Comparison of ENCODE assay signal across 1 cellular context in the genomic region with DNA sequence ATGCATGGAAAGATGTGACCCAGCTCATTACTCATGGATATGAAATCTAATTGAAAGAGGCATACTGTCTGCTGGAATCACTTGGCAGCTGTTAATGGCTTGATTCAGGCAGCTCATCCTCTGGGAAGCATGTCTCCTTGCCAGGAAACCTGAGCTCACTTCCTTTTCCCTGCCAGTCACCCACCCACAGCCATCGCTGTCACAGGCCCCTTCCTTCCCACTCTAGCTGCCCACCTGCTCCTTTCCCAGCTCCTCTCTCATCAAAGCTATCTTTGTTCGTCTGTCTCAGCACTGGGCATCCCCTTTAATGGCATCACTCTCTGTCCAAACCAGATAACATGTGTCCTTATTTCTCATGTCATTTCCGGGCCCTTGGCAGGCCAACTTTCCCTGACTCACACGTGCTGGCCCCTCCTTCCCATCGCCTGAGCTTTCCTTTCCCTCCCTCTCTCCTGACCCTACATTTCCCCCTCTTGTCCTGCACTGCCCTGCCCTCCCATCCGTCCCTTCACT.
TF ChIP-seq lines count a peak whose summit lies in the region.

No MANE protein-coding gene starts in this region.

TF ChIP-seq in PFSK-1, 5 proteins besides CTCF, POLR2A, EP300 and RAD21 (continued from another document):
- TF ChIP-seq, protein P1, sequence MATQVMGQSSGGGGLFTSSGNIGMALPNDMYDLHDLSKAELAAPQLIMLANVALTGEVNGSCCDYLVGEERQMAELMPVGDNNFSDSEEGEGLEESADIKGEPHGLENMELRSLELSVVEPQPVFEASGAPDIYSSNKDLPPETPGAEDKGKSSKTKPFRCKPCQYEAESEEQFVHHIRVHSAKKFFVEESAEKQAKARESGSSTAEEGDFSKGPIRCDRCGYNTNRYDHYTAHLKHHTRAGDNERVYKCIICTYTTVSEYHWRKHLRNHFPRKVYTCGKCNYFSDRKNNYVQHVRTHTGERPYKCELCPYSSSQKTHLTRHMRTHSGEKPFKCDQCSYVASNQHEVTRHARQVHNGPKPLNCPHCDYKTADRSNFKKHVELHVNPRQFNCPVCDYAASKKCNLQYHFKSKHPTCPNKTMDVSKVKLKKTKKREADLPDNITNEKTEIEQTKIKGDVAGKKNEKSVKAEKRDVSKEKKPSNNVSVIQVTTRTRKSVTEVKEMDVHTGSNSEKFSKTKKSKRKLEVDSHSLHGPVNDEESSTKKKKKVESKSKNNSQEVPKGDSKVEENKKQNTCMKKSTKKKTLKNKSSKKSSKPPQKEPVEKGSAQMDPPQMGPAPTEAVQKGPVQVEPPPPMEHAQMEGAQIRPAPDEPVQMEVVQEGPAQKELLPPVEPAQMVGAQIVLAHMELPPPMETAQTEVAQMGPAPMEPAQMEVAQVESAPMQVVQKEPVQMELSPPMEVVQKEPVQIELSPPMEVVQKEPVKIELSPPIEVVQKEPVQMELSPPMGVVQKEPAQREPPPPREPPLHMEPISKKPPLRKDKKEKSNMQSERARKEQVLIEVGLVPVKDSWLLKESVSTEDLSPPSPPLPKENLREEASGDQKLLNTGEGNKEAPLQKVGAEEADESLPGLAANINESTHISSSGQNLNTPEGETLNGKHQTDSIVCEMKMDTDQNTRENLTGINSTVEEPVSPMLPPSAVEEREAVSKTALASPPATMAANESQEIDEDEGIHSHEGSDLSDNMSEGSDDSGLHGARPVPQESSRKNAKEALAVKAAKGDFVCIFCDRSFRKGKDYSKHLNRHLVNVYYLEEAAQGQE (IDR thresholded peaks at IDR 0.05; ENCODE audit: insufficient read depth in 1 of 2, low read depth in 2 of 2, low read length in 2 of 2) = 0 out of 4 replicates have a peak, but pooled peaks of 1 of the 2 experiments have one; percentile 24
- TF ChIP-seq POLR2AphosphoS5 (IDR thresholded peaks at IDR 0.05; ENCODE audit: low read depth, low read length) = no peak
